Comparison of ENCODE assay signal across 27 cellular contexts in genomic region chr16:22732315-22732840, GRCh38.
"Had no signal": no experiment of that assay in that cellular context is flagged by ENCODE, and none has a peak within 500 bp of the region (broad histone marks: within the 10 kb centered on the region; RNA-seq: fewer than 3 reads in every experiment).

No MANE protein-coding gene starts in this region.

- H3K9me3 Mint-ChIP-seq: central memory CD8-positive, alpha-beta T cell; natural killer cell had no signal

- H3K27me3 ChIP-seq: suprapubic skin, tibial artery, upper lobe of right lung had no signal

- DNase-seq: activated CD4-positive, alpha-beta T cell treated with anti-CD3 and anti-CD28 coated beads for 48 hours; activated CD4-positive, alpha-beta T cell treated with anti-CD3 and anti-CD28 coated beads, Interleukin-2, amount 50 U/mL, for 48 hours; activated CD8-positive, alpha-beta memory T cell treated with anti-CD3 and anti-CD28 coated beads for 24 hours; activated effector memory CD4-positive, alpha-beta T cell treated with Interleukin-2 at 50 U/mL for 16 hours; activated naive CD4-positive, alpha-beta T cell treated with Interleukin-2 at 50 U/mL for 16 hours; anterior cingulate cortex; effector CD8-positive, alpha-beta T cell; esophagus squamous epithelium; foreskin melanocyte; kidney glomerular epithelial cell; left lung; lower lobe of right lung; mesendoderm; natural killer cell; posterior cingulate gyrus; small intestine; stimulated activated naive CD4-positive, alpha-beta T cell; T-helper 9 cell; tibial artery; upper lobe of right lung; WERI-Rb-1 had no signal

- H3K4me3 Mint-ChIP-seq: activated naive CD8-positive, alpha-beta T cell; central memory CD8-positive, alpha-beta T cell; natural killer cell had no signal

- H3K4me3 ChIP-seq: esophagus squamous epithelium, left lung, lower lobe of right lung, suprapubic skin, tibial artery, upper lobe of right lung had no signal

- H3K27ac Mint-ChIP-seq: activated naive CD8-positive, alpha-beta T cell; natural killer cell had no signal

- H3K4me1 Mint-ChIP-seq: central memory CD8-positive, alpha-beta T cell; natural killer cell had no signal

- H3K27ac ChIP-seq: epithelial cell of prostate, esophagus squamous epithelium, left lung, lower lobe of right lung, suprapubic skin, tibial artery, upper lobe of right lung, WERI-Rb-1 had no signal

- H3K36me3 ChIP-seq: esophagus squamous epithelium, left lung, lower lobe of right lung, suprapubic skin, tibial artery, upper lobe of right lung, WERI-Rb-1 had no signal

- H3K9me3 ChIP-seq: esophagus squamous epithelium, left lung, lower lobe of right lung, suprapubic skin, tibial artery, upper lobe of right lung had no signal

- ATAC-seq: activated CD4-positive, CD25-positive, alpha-beta regulatory T cell treated with anti-CD3 and anti-CD28 coated beads, Interleukin-2, amount 50 U/mL, for 24 hours; left lung; lower lobe of right lung; natural killer cell; sciatic nerve; upper lobe of right lung had no signal

- H3K36me3 Mint-ChIP-seq: activated naive CD8-positive, alpha-beta T cell; natural killer cell had no signal

- H3K4me1 ChIP-seq: left lung, lower lobe of right lung had no signal
